31 cellular contexts compared by ENCODE assay signal in the genomic region with DNA sequence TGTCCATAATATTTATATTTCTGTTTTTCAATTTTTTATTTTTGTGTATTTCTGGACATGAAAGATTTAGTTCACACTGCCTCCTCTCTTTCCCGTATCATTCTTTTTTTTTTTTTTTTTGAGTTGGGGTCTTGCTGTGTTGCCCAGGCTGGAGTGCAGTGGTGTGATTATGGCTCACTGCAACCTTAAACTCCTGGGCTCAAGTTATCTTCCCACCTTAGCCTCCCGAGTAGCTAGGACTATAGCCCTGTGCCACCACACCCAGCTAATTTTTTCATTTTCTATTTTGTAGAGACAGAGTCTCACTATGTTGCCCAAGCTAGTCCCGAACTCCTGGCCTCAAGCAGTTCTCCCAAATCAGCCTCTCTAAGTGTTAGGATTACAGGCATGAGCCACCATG.
"Had no signal": no experiment of that assay in that cellular context is flagged by ENCODE, and none has a peak within 500 bp of the region (broad histone marks: within the 10 kb centered on the region; RNA-seq: fewer than 3 reads in every experiment).

No MANE protein-coding gene starts in this region.

- DNase-seq: cortex of kidney; endodermal cell; foreskin fibroblast; gastrocnemius medialis; head of caudate nucleus; kidney; mesenchymal stem cell; mucosa of descending colon; naive B cell; stimulated activated CD4-positive, alpha-beta T cell treated with anti-CD3 and anti-CD28 coated beads, Interleukin-12 subunit alpha, Interleukin-12 subunit beta, amount 100 ng/mL, for 4 hours; stimulated activated CD4-positive, alpha-beta T cell treated with anti-CD3 and anti-CD28 coated beads, Interleukin-1b, Interleukin-23, amount 100 ng/mL, for 48 hours; stimulated activated CD4-positive, alpha-beta T cell treated with anti-CD3 and anti-CD28 coated beads, Interleukin-4, amount 100 ng/mL, for 1 hour; stimulated activated CD8-positive, alpha-beta memory T cell treated with anti-CD3 and anti-CD28 coated beads, Interleukin-4, amount 100 ng/mL, for 48 hours; stimulated activated naive CD4-positive, alpha-beta T cell; stimulated activated naive CD8-positive, alpha-beta T cell treated with anti-CD3 and anti-CD28 coated beads, Interleukin-15, amount 100 ng/mL, for 72 hours; transverse colon; upper lobe of right lung; uterus had no signal

- H3K27ac Mint-ChIP-seq: endodermal cell; mesothelial cell of epicardium; progenitor cell of endocrine pancreas; stimulated activated naive CD8-positive, alpha-beta T cell treated with anti-CD3 and anti-CD28 coated beads, Interleukin-15, amount 100 ng/mL, for 72 hours had no signal

- H3K9me3 Mint-ChIP-seq: endodermal cell; mesothelial cell of epicardium; natural killer cell treated with Interleukin-12 subunit alpha and Interleukin-12 subunit beta and Interleukin-15 and Interleukin-18, amount 100 ng/mL, for 72 hours; neural crest cell; stimulated activated naive CD8-positive, alpha-beta T cell treated with anti-CD3 and anti-CD28 coated beads, Interleukin-15, amount 100 ng/mL, for 72 hours had no signal

- H3K4me3 ChIP-seq: gastrocnemius medialis, lung, mucosa of descending colon, smooth muscle cell, suprapubic skin, transverse colon, upper lobe of right lung, uterus had no signal

- H3K4me1 ChIP-seq: gastrocnemius medialis, parathyroid adenoma, suprapubic skin, upper lobe of right lung, uterus had no signal

- H3K27ac ChIP-seq: epithelial cell of prostate, gastrocnemius medialis, neutrophil, parathyroid adenoma, suprapubic skin, transverse colon, upper lobe of right lung, uterus had no signal

- H3K27me3 Mint-ChIP-seq: naive B cell; natural killer cell treated with Interleukin-12 subunit alpha and Interleukin-12 subunit beta and Interleukin-15 and Interleukin-18, amount 100 ng/mL, for 72 hours; progenitor cell of endocrine pancreas; stimulated activated naive CD8-positive, alpha-beta T cell treated with anti-CD3 and anti-CD28 coated beads, Interleukin-15, amount 100 ng/mL, for 72 hours had no signal

- ATAC-seq: esophagus mucosa; gastrocnemius medialis; left lobe of liver; mucosa of descending colon; natural killer cell treated with Interleukin-12 subunit alpha and Interleukin-12 subunit beta and Interleukin-15 and Interleukin-18, amount 100 ng/mL, for 72 hours; sciatic nerve; stimulated activated naive CD8-positive, alpha-beta T cell treated with anti-CD3 and anti-CD28 coated beads, Interleukin-15, amount 100 ng/mL, for 72 hours; upper lobe of right lung had no signal

- H3K4me1 Mint-ChIP-seq: endodermal cell, mesothelial cell of epicardium, neural crest cell had no signal

- H3K4me3 Mint-ChIP-seq: endodermal cell; mesothelial cell of epicardium; naive B cell; neural crest cell; stimulated activated naive CD8-positive, alpha-beta T cell treated with anti-CD3 and anti-CD28 coated beads, Interleukin-15, amount 100 ng/mL, for 72 hours had no signal

- H2AFZ ChIP-seq: parathyroid adenoma had no signal

- H3K36me3 ChIP-seq: uterus had no signal

- H3K9me3 ChIP-seq: gastrocnemius medialis, mucosa of descending colon, neutrophil, suprapubic skin, transverse colon, upper lobe of right lung, uterus had no signal

- H3K9ac ChIP-seq: parathyroid adenoma had no signal

- H3K79me2 ChIP-seq: parathyroid adenoma had no signal

- H3K27me3 ChIP-seq: gastrocnemius medialis, neutrophil, suprapubic skin, transverse colon, upper lobe of right lung, uterus had no signal

- H3K4me2 ChIP-seq: smooth muscle cell had no signal
